Comparison of ENCODE assay signal across 28 cellular contexts in genomic region chr11:9176550-9176949, GRCh38.
DNase-seq lines count a peak whose midpoint lies in the region; ATAC-seq and TF ChIP-seq lines count a peak whose summit lies in the region.
"Had no signal": no experiment of that assay in that cellular context is flagged by ENCODE, and none has a peak within 500 bp of the region (broad histone marks: within the 10 kb centered on the region; RNA-seq: fewer than 3 reads in every experiment).

No MANE protein-coding gene starts in this region.

- H3K4me2 ChIP-seq in GM23248 (ENCODE audit: unreplicated experiment): peak overlapping the region; percentile 41

- H3K27ac ChIP-seq in GM23248: peak overlapping the region; percentile 52
- peak overlapping the region; percentile 1 for H3K27ac ChIP-seq in cingulate gyrus (ENCODE audit: low read depth, low read length)
- H3K27ac ChIP-seq: epithelial cell of prostate, ovary, Peyer's patch, suprapubic skin had no signal

- no peaks in the 10 kb centered on the region for H3K9me3 ChIP-seq in GM23248 (ENCODE audit: low read depth)
- H3K9me3 ChIP-seq: ovary, Peyer's patch, suprapubic skin had no signal

- TF ChIP-seq CTCF in GM13976 (IDR thresholded peaks at IDR 0.05; ENCODE audit: borderline replicate concordance, control extremely low read depth, extremely low read depth, insufficient read depth, missing control alignments): no peak

- H3K27ac Mint-ChIP-seq in activated T-cell treated with anti-CD3 and anti-CD28 coated beads, Interleukin-2, amount 50 U/mL, for 72 hours: peak overlapping the region; percentile 73
- H3K27ac Mint-ChIP-seq in stimulated activated naive CD8-positive, alpha-beta T cell treated with anti-CD3 and anti-CD28 coated beads, Interleukin-15, amount 100 ng/mL, for 72 hours: no peak overlapping the region
- H3K27ac Mint-ChIP-seq: activated T-helper 1 cell treated with anti-CD3 and anti-CD28 coated beads, Interleukin-12 subunit alpha, Interleukin-12 subunit beta, Interleukin-2, Interleukin-4 antibody, amounts not matched to agents 30 ng/mL and 10 ng/mL and 1 ng/mL, durations not matched to agents 14 hours and 24 hours and 36 hours; nephron progenitor cell; stimulated activated memory B cell treated with anti-CD40 and anti-IgM and Interleukin-4, amounts not matched to agents 10 μg/mL and 1 μg/mL and 100 μg/mL, for 72 hours; T-helper 2 cell treated with Interferon-gamma antibody and Interleukin-4, amounts not matched to agents 5 μg/mL and 100 μg/mL, for 36 hours had no signal

- no peak overlapping the region for H3K4me3 Mint-ChIP-seq in activated T-cell treated with anti-CD3 and anti-CD28 coated beads, Interleukin-2, amount 50 U/mL, for 72 hours
- H3K4me3 Mint-ChIP-seq in stimulated activated naive CD8-positive, alpha-beta T cell treated with anti-CD3 and anti-CD28 coated beads, Interleukin-15, amount 100 ng/mL, for 72 hours: no peak overlapping the region
- H3K4me3 Mint-ChIP-seq: activated naive CD4-positive, alpha-beta T cell treated with anti-CD3 and anti-CD28 coated beads, Interleukin-2, amount 50 U/mL, for 24 hours; activated T-helper 1 cell treated with anti-CD3 and anti-CD28 coated beads, Interleukin-12 subunit alpha, Interleukin-12 subunit beta, Interleukin-2, Interleukin-4 antibody, amounts not matched to agents 30 ng/mL and 10 ng/mL and 1 ng/mL, durations not matched to agents 14 hours and 24 hours and 36 hours; CD4-positive, alpha-beta memory T cell; nephron progenitor cell; stimulated activated memory B cell treated with anti-CD40 and anti-IgM and Interleukin-4, amounts not matched to agents 10 μg/mL and 1 μg/mL and 100 μg/mL, for 72 hours; T-helper 2 cell treated with Interferon-gamma antibody and Interleukin-4, amounts not matched to agents 5 μg/mL and 100 μg/mL, for 36 hours had no signal

- no peaks in the 10 kb centered on the region for H3K9me2 ChIP-seq in GM23248 (ENCODE audit: insufficient read depth)

- H3K79me2 ChIP-seq in GM23248 (ENCODE audit: insufficient read depth): peaks cover 54% of the 10 kb centered on the region

- peaks cover 63% of the 10 kb centered on the region for H3F3A ChIP-seq in GM23248 (ENCODE audit: insufficient read depth)

- DNase-seq in activated T-cell treated with anti-CD3 and anti-CD28 coated beads, Interleukin-2, amount 50 U/mL, for 72 hours: no peak
- DNase-seq in activated T-cell treated with anti-CD3 and anti-CD28 coated beads, Interleukin-2, amount 50 U/mL, for 1 hour: no peak
- DNase-seq in GM23248 (peak; percentile 60), GM13976 (ENCODE audit: low spot score) (no peak)
- no peak for DNase-seq in stimulated activated naive CD8-positive, alpha-beta T cell treated with anti-CD3 and anti-CD28 coated beads, Interleukin-15, amount 100 ng/mL, for 72 hours
- DNase-seq: activated CD8-positive, alpha-beta memory T cell treated with anti-CD3 and anti-CD28 coated beads for 24 hours; aorta; CD4-positive, alpha-beta memory T cell; effector memory CD4-positive, alpha-beta T cell; hippocampal formation; Kasumi-1; left cardiac atrium; MV-4-11; NCI-H1436 treated with DMSO at 0.1 percent for 48 hours; NCI-H2081 treated with DMSO at 0.1 percent for 48 hours; NCI-H2227 treated with DMSO at 0.1 percent for 48 hours; nephron progenitor cell; ovary; Peyer's patch; SHP77 treated with DMSO at 0.1 percent for 48 hours had no signal

- in situ Hi-C loops in GM23248 (cut with MboI): no loop called here
- in situ Hi-C loops in GM13976 (cut with MboI; ENCODE audit: low sequenced_read_pairs, unreplicated experiment): no loop called here

- H3K36me3 ChIP-seq in GM23248 (ENCODE audit: low read depth): peaks cover 52% of the 10 kb centered on the region
- H3K36me3 ChIP-seq: ovary, Peyer's patch had no signal

- no peak overlapping the region for H3K9ac ChIP-seq in GM23248

- ATAC-seq in activated T-cell treated with anti-CD3 and anti-CD28 coated beads, Interleukin-2, amount 50 U/mL, for 72 hours (replicated peaks in 1 of 2): peak; percentile 90 to 97
- peak; percentile 76 for ATAC-seq in stimulated activated naive CD8-positive, alpha-beta T cell treated with anti-CD3 and anti-CD28 coated beads, Interleukin-15, amount 100 ng/mL, for 72 hours
- no peak for ATAC-seq in HG02973 (IDR thresholded peaks at IDR 0.05; ENCODE audit: unreplicated experiment)
- ATAC-seq: left cardiac atrium; stimulated activated memory B cell treated with anti-CD40 and anti-IgM and Interleukin-4, amounts not matched to agents 10 μg/mL and 1 μg/mL and 100 μg/mL, for 72 hours had no signal

- no peaks in the 10 kb centered on the region for H4K20me1 ChIP-seq in GM23248 (ENCODE audit: insufficient read depth)

- no peaks in the 10 kb centered on the region for H3K27me3 ChIP-seq in GM23248 (replicated peaks; ENCODE audit: insufficient read depth)
- H3K27me3 ChIP-seq: ovary, Peyer's patch, suprapubic skin had no signal

- peaks cover 29% of the 10 kb centered on the region for H3K4me1 ChIP-seq in GM23248 (ENCODE audit: insufficient read depth)
- H3K4me1 ChIP-seq: Peyer's patch, suprapubic skin had no signal

- H3K36me3 Mint-ChIP-seq in activated T-cell treated with anti-CD3 and anti-CD28 coated beads, Interleukin-2, amount 50 U/mL, for 72 hours (ENCODE audit: insufficient read depth in 2 of 2): peaks cover 4 to 36% of the 10 kb centered on the region in 2 donors

- no peak overlapping the region for H3K4me3 ChIP-seq in GM23248
- H3K4me3 ChIP-seq: ovary, Peyer's patch, suprapubic skin had no signal

- peaks cover 0 to 1% of the 10 kb centered on the region in 2 donors for H3K9me3 Mint-ChIP-seq in activated T-cell treated with anti-CD3 and anti-CD28 coated beads, Interleukin-2, amount 50 U/mL, for 72 hours
- H3K9me3 Mint-ChIP-seq in stimulated activated naive CD8-positive, alpha-beta T cell treated with anti-CD3 and anti-CD28 coated beads, Interleukin-15, amount 100 ng/mL, for 72 hours: peaks cover 0 to 11% of the 10 kb centered on the region in 2 donors
- H3K9me3 Mint-ChIP-seq: activated naive CD4-positive, alpha-beta T cell treated with anti-CD3 and anti-CD28 coated beads, Interleukin-2, amount 50 U/mL, for 24 hours; CD4-positive, alpha-beta memory T cell; nephron progenitor cell; stimulated activated memory B cell treated with anti-CD40 and anti-IgM and Interleukin-4, amounts not matched to agents 10 μg/mL and 1 μg/mL and 100 μg/mL, for 72 hours had no signal

- peaks cover 16% of the 10 kb centered on the region for H3K4me1 Mint-ChIP-seq in activated T-cell treated with anti-CD3 and anti-CD28 coated beads, Interleukin-2, amount 50 U/mL, for 72 hours (ENCODE audit: low read depth)
- H3K4me1 Mint-ChIP-seq in stimulated activated naive CD8-positive, alpha-beta T cell treated with anti-CD3 and anti-CD28 coated beads, Interleukin-15, amount 100 ng/mL, for 72 hours: no peaks in the 10 kb centered on the region
- H3K4me1 Mint-ChIP-seq: nephron progenitor cell; stimulated activated memory B cell treated with anti-CD40 and anti-IgM and Interleukin-4, amounts not matched to agents 10 μg/mL and 1 μg/mL and 100 μg/mL, for 72 hours had no signal

- no peaks in the 10 kb centered on the region for H3K27me3 Mint-ChIP-seq in activated T-cell treated with anti-CD3 and anti-CD28 coated beads, Interleukin-2, amount 50 U/mL, for 72 hours (ENCODE audit: low read depth)
- no peaks in the 10 kb centered on the region for H3K27me3 Mint-ChIP-seq in stimulated activated naive CD8-positive, alpha-beta T cell treated with anti-CD3 and anti-CD28 coated beads, Interleukin-15, amount 100 ng/mL, for 72 hours
- H3K27me3 Mint-ChIP-seq: activated naive CD4-positive, alpha-beta T cell treated with anti-CD3 and anti-CD28 coated beads, Interleukin-2, amount 50 U/mL, for 24 hours; CD4-positive, alpha-beta memory T cell; stimulated activated memory B cell treated with anti-CD40 and anti-IgM and Interleukin-4, amounts not matched to agents 10 μg/mL and 1 μg/mL and 100 μg/mL, for 72 hours had no signal

- no peak overlapping the region for H2AFZ ChIP-seq in GM23248
